ENCODE assay signal across 15 cellular contexts in genomic region chr7:69791739-69792138, GRCh38.
"Had no signal": no experiment of that assay in that cellular context is flagged by ENCODE, and none has a peak within 500 bp of the region (broad histone marks: within the 10 kb centered on the region; RNA-seq: fewer than 3 reads in every experiment).

No MANE protein-coding gene starts in this region.

- H3K9me3 ChIP-seq: SJCRH30 had no signal

- H3K27ac ChIP-seq: RWPE1, SJCRH30 had no signal

- H3K36me3 ChIP-seq: SJCRH30 had no signal

- H3K4me3 ChIP-seq: SJCRH30 had no signal

- DNase-seq: KBM-7; MV-4-11; NCI-H1694; NCI-H187 treated with DMSO at 0.1 percent for 48 hours; NCI-H2029 treated with DMSO at 0.1 percent for 48 hours; NCI-H2171 treated with DMSO at 0.1 percent for 48 hours; NCI-H345; NCI-H446 treated with DMSO at 0.1 percent for 48 hours; NCI-H510A treated with DMSO at 0.1 percent for 48 hours; NCI-H82; NK-92 treated with Interleukin-12 subunit alpha and Interleukin-12 subunit beta, amount 100 ng/mL, for 24 hours; PC-3; SHP77; SJCRH30 had no signal

- H3K27me3 ChIP-seq: SJCRH30 had no signal
